1 cellular context compared by ENCODE assay signal in genomic region chr1:211382182-211382713, GRCh38.
TF ChIP-seq lines count a peak whose summit lies in the region.

No MANE protein-coding gene starts in this region.

TF ChIP-seq in K562, 482 proteins besides CTCF, POLR2A, EP300 and RAD21 (continued from another document and continues in another):
- TF ChIP-seq ZNF592 (IDR thresholded peaks at IDR 0.05) (no peak), SMARCE1 (IDR thresholded peaks at IDR 0.05) (no peak), SNAPC5 (CRISPR knock-in tag; IDR thresholded peaks at IDR 0.05) (no peak), ATF7 (IDR thresholded peaks at IDR 0.05) (no peak), MCM3 (IDR thresholded peaks at IDR 0.05) (no peak), CEBPG (CRISPR knock-in tag; IDR thresholded peaks at IDR 0.05) (no peak), CEBPG (tag; conservative IDR thresholded peaks at IDR 0.05 in 1 of 2, IDR thresholded peaks at IDR 0.05 in 1 of 2) (peak in 1 of 2 experiments; percentile 77; a peak in 1 of 4 replicates), NCOA2 (IDR thresholded peaks at IDR 0.05; ENCODE audit: partially characterized antibody in 2 of 2) (peak in 1 of 2 experiments; percentile 31), ATF4 (CRISPR knock-in tag; IDR thresholded peaks at IDR 0.05) (no peak), BCOR (IDR thresholded peaks at IDR 0.05) (no peak), JUND (IDR thresholded peaks at IDR 0.05; ENCODE audit: borderline replicate concordance, low read depth, low read length) (no peak), JUND (tag; IDR thresholded peaks at IDR 0.05; ENCODE audit: borderline replicate concordance, low read depth, low read length) (no peak), ZBTB7A (IDR thresholded peaks at IDR 0.05; ENCODE audit: borderline replicate concordance, control insufficient read depth, low read depth, low read length) (peak; percentile 71; the same call in 1 of the 2 replicates), CBFB (CRISPR knock-in tag; IDR thresholded peaks at IDR 0.05) (no peak), KDM1A (IDR thresholded peaks at IDR 0.05) (peak; percentile 72 to 75), NFYB (IDR thresholded peaks at IDR 0.05; ENCODE audit: extremely low read depth, insufficient read length) (no peak), ZEB2 (IDR thresholded peaks at IDR 0.05) (no peak), ZNF644 (tag; IDR thresholded peaks at IDR 0.05; ENCODE audit: low read depth) (peak; percentile 12; the same call in 1 of the 2 replicates), ARNT (IDR thresholded peaks at IDR 0.05) (0 out of 4 replicates have a peak, but pooled peaks of 1 of the 2 experiments have one; percentile 11), NRF1 (conservative IDR thresholded peaks at IDR 0.05 in 1 of 2, IDR thresholded peaks at IDR 0.05 in 1 of 2) (no peak), ZNF407 (IDR thresholded peaks at IDR 0.05; ENCODE audit: low read depth) (no peak), ZNF444 (CRISPR knock-in tag; IDR thresholded peaks at IDR 0.05) (peak; percentile 75; the same call in 1 of the 2 replicates), ZBTB11 (CRISPR knock-in tag; IDR thresholded peaks at IDR 0.05) (no peak), C11orf30 (IDR thresholded peaks at IDR 0.05; ENCODE audit: low read depth) (no peak), ZBTB33 (CRISPR knock-in tag; IDR thresholded peaks at IDR 0.05) (no peak), ZBTB8A (IDR thresholded peaks at IDR 0.05; ENCODE audit: partially characterized antibody) (peak; percentile 66), MAZ (CRISPR knock-in tag; conservative IDR thresholded peaks at IDR 0.05 in 1 of 2, IDR thresholded peaks at IDR 0.05 in 1 of 2) (peak in 1 of 2 experiments; percentile 80; a peak in 1 of 4 replicates), ZNF695 (CRISPR knock-in tag; IDR thresholded peaks at IDR 0.05) (no peak), U2AF2 (optimal IDR thresholded peaks at IDR 0.05; ENCODE audit: low read depth, low read length) (no peak), SNIP1 (IDR thresholded peaks at IDR 0.05; ENCODE audit: low read depth) (no peak), ZNF184 (CRISPR knock-in tag; IDR thresholded peaks at IDR 0.05) (no peak), PRDM10 (IDR thresholded peaks at IDR 0.05; ENCODE audit: partially characterized antibody) (no peak), ELK1 (CRISPR knock-in tag; IDR thresholded peaks at IDR 0.05) (no peak), ZNF239 (CRISPR knock-in tag; IDR thresholded peaks at IDR 0.05) (no peak), ILF3 (IDR thresholded peaks at IDR 0.05; ENCODE audit: borderline replicate concordance) (peak; percentile 63; the same call in 1 of the 2 replicates)
